In genomic region chr19:13965926-13966683, GRCh38 we compare ENCODE assay signal across 1 cellular context.
TF ChIP-seq lines count a peak whose summit lies in the region.

No MANE protein-coding gene starts in this region.

TF ChIP-seq in K562, 482 proteins besides CTCF, POLR2A, EP300 and RAD21:
- TF ChIP-seq NKRF (IDR thresholded peaks at IDR 0.05; ENCODE audit: borderline replicate concordance) (no peak), SIX5 (IDR thresholded peaks at IDR 0.05; ENCODE audit: borderline replicate concordance in 1 of 2, insufficient read depth in 1 of 2, low read depth in 1 of 2, low read length in 2 of 2) (no peak), SRF (CRISPR knock-in tag; IDR thresholded peaks at IDR 0.05) (no peak), CTCFL (IDR thresholded peaks at IDR 0.05; ENCODE audit: borderline replicate concordance, insufficient read depth, low read depth, low read length, poor library complexity, severe bottlenecking) (peak; percentile 9), CBFA2T2 (conservative IDR thresholded peaks at IDR 0.05) (no peak), KLF10 (CRISPR knock-in tag; IDR thresholded peaks at IDR 0.05) (no peak), ZBTB33 (CRISPR knock-in tag; IDR thresholded peaks at IDR 0.05) (peak; percentile 82), NCOA2 (IDR thresholded peaks at IDR 0.05; ENCODE audit: partially characterized antibody in 2 of 2) (no peak)
